In genomic region chr6:53728570-53729194, GRCh38 we compare ENCODE assay signal across 8 cellular contexts.
DNase-seq lines count a peak whose midpoint lies in the region; ATAC-seq and TF ChIP-seq lines count a peak whose summit lies in the region.

No MANE protein-coding gene starts in this region.

- H3K27ac Mint-ChIP-seq in nephron progenitor cell, result no peak overlapping the region

- peaks cover 6% of the 10 kb centered on the region for H3K4me1 ChIP-seq in suprapubic skin

- H3K27me3 ChIP-seq in suprapubic skin, result no peaks in the 10 kb centered on the region

- 34% methylated on average over 9 of the region's 9 CpGs for WGBS in suprapubic skin

- ATAC-seq in HG02763 (IDR thresholded peaks at IDR 0.05; ENCODE audit: unreplicated experiment), result peak; percentile 53
- peak; percentile 54 for ATAC-seq in esophagus mucosa

- H3K36me3 ChIP-seq in suprapubic skin, result no peaks in the 10 kb centered on the region

- no peaks in the 10 kb centered on the region for H3K9me3 ChIP-seq in suprapubic skin

- H3K9me3 Mint-ChIP-seq in nephron progenitor cell, result no peaks in the 10 kb centered on the region

- DNase-seq in NCI-H1436 (lab: John Stamatoyannopoulos, UW) (peak; percentile 38), NCI-H1436 treated with DMSO at 0.1 percent for 48 hours (lab: John Stamatoyannopoulos, UW) (no peak), NCI-H82 treated with DMSO at 0.1 percent for 48 hours (lab: John Stamatoyannopoulos, UW; ENCODE audit: unreplicated experiment) (peak; percentile 22), nephron progenitor cell (peak; percentile 76), suprapubic skin (ENCODE audit: low spot score in 2 of 2) (no peak)
- peak; percentile 57 for DNase-seq in activated CD8-positive, alpha-beta memory T cell treated with anti-CD3 and anti-CD28 coated beads, Interleukin-2, amount 50 U/mL, for 4 hours

- no peaks in the 10 kb centered on the region for H3K36me3 Mint-ChIP-seq in nephron progenitor cell (ENCODE audit: low read depth)

- peaks cover 6% of the 10 kb centered on the region for H3K27me3 Mint-ChIP-seq in nephron progenitor cell (ENCODE audit: low read depth, poor library complexity)

- no peak overlapping the region for H3K4me3 Mint-ChIP-seq in nephron progenitor cell

- TF ChIP-seq POLR2A in suprapubic skin (IDR thresholded peaks at IDR 0.05), result no peak

- no peak overlapping the region for H3K4me3 ChIP-seq in suprapubic skin

- H3K4me1 Mint-ChIP-seq in nephron progenitor cell, result peaks cover 19% of the 10 kb centered on the region

- TF ChIP-seq EP300 in suprapubic skin (IDR thresholded peaks at IDR 0.05), result no peak

- TF ChIP-seq CTCF in nephron progenitor cell (IDR thresholded peaks at IDR 0.05), result peak; percentile 93
- TF ChIP-seq CTCF in suprapubic skin (IDR thresholded peaks at IDR 0.05), result peak; percentile 61 to 77

- H3K27ac ChIP-seq in suprapubic skin, result no peak overlapping the region

Comparison
In these comparisons a context has a peak if more than half of its experiments do, and no peak if none do; other contexts are left out.
1. DNase-seq: peak in NCI-H1436 (single experiment), NCI-H82 treated with DMSO at 0.1 percent for 48 hours (single experiment), activated CD8-positive, alpha-beta memory T cell treated with anti-CD3 and anti-CD28 coated beads, Interleukin-2, amount 50 U/mL, for 4 hours (single experiment) and nephron progenitor cell (single experiment); none in NCI-H1436 treated with DMSO at 0.1 percent for 48 hours (single experiment) and suprapubic skin (0 of 2).